ENCODE assay signal across 10 cellular contexts in genomic region chr1:228697209-228698016, GRCh38. TPM values are rescaled to one million over a fixed set of nuclear protein-coding genes. Genes with fewer than 3 reads are reported as not detected.
A peak's percentile ranks its signal among the peaks of the same experiment; 100 is the strongest.
DNase-seq lines count a peak whose midpoint lies in the region; ATAC-seq and TF ChIP-seq lines count a peak whose summit lies in the region.
"Had no signal": no experiment of that assay in that cellular context is flagged by ENCODE, and none has a peak within 500 bp of the region (broad histone marks: within the 10 kb centered on the region; RNA-seq: fewer than 3 reads in every experiment).

No MANE protein-coding gene starts in this region.

- H3K4me2 ChIP-seq in hepatocyte = no peak overlapping the region

- no peaks in the 10 kb centered on the region for H4K20me1 ChIP-seq in hepatocyte (ENCODE audit: insufficient read depth, poor library complexity, severe bottlenecking)

- 52% methylated on average over 6 of the region's 6 CpGs for WGBS in hepatocyte (ENCODE audit: low lambda C conversion rate, missing lambda C conversion rate)

- H3K4me3 ChIP-seq in hepatocyte = no peak overlapping the region

- H3K27me3 Mint-ChIP-seq in type B pancreatic cell = no peaks in the 10 kb centered on the region

- H3K27ac Mint-ChIP-seq in type B pancreatic cell = peak overlapping the region; percentile 8
- H3K27ac Mint-ChIP-seq: B cell had no signal

- H3K9me3 Mint-ChIP-seq in type B pancreatic cell = no peaks in the 10 kb centered on the region

- H3K4me1 Mint-ChIP-seq in type B pancreatic cell (ENCODE audit: unreplicated experiment) = peaks cover 5% of the 10 kb centered on the region
- H3K4me1 Mint-ChIP-seq: B cell had no signal

- no peaks in the 10 kb centered on the region for H3K36me3 Mint-ChIP-seq in type B pancreatic cell

- H3K4me3 Mint-ChIP-seq in type B pancreatic cell = no peak overlapping the region
- H3K4me3 Mint-ChIP-seq: B cell had no signal

- H3K27me3 ChIP-seq in hepatocyte = no peaks in the 10 kb centered on the region

- TF ChIP-seq CTCF in hepatocyte (IDR thresholded peaks at IDR 0.05; ENCODE audit: poor library complexity) (no peak), type B pancreatic cell (conservative IDR thresholded peaks at IDR 0.05) (no peak)

- ATAC-seq in HG03097 (IDR thresholded peaks at IDR 0.05; ENCODE audit: low FRiP score, unreplicated experiment) = no peak

- H3K4me1 ChIP-seq in hepatocyte (ENCODE audit: insufficient read depth) = peaks cover 8% of the 10 kb centered on the region

- no peak overlapping the region for H3K27ac ChIP-seq in hepatocyte

- no peaks in the 10 kb centered on the region for H3K9me2 ChIP-seq in hepatocyte (replicated peaks; ENCODE audit: insufficient read depth)

- no peaks in the 10 kb centered on the region for H3K79me2 ChIP-seq in hepatocyte

- H3K9me3 ChIP-seq in hepatocyte (ENCODE audit: low read depth) = no peaks in the 10 kb centered on the region

- no peak overlapping the region for H2AFZ ChIP-seq in hepatocyte

- DNase-seq in NCI-H748 (lab: John Stamatoyannopoulos, UW; ENCODE audit: unreplicated experiment) (peak; percentile 45), NCI-H748 treated with DMSO at 0.1 percent for 48 hours (lab: John Stamatoyannopoulos, UW) (no peak), SKM-1 (lab: John Stamatoyannopoulos, UW; ENCODE audit: unreplicated experiment) (peak; percentile 87), hepatocyte (ENCODE audit: low spot score) (peak; percentile 78), type B pancreatic cell (ENCODE audit: extremely low spot score, unreplicated experiment) (no peak), NCI-H1436 (lab: John Stamatoyannopoulos, UW) (no peak), T1000 (lab: John Stamatoyannopoulos, UW) (no peak)
- DNase-seq: activated effector memory CD4-positive, alpha-beta T cell treated with Interleukin-2 at 50 U/mL for 16 hours had no signal

- H3K36me3 ChIP-seq in hepatocyte (replicated peaks; ENCODE audit: insufficient read depth, low read depth) = no peaks in the 10 kb centered on the region

RNA-seq across cellular contexts. Expression of gene RHOU, which starts 37.9 kb away (rescaled TPM):
- 122 and 124 TPM in 2 replicates for total RNA-seq in hepatocyte
- 70.5 and 72.5 TPM in 2 replicates for polyA plus RNA-seq in hepatocyte
- 81.1 and 121 TPM in 2 replicates for total RNA-seq in type B pancreatic cell (ENCODE audit: low replicate concordance)
- total RNA-seq: B cell had no signal

Comparison
In these comparisons a context has a peak if more than half of its experiments do, and no peak if none do; other contexts are left out.
1. DNase-seq: peak in NCI-H748 (single experiment), SKM-1 (single experiment) and hepatocyte (single experiment); none in NCI-H748 treated with DMSO at 0.1 percent for 48 hours (single experiment), type B pancreatic cell (single experiment), NCI-H1436 (single experiment) and T1000 (single experiment).